Comparison of ENCODE assay signal across 4 cellular contexts in the genomic region with DNA sequence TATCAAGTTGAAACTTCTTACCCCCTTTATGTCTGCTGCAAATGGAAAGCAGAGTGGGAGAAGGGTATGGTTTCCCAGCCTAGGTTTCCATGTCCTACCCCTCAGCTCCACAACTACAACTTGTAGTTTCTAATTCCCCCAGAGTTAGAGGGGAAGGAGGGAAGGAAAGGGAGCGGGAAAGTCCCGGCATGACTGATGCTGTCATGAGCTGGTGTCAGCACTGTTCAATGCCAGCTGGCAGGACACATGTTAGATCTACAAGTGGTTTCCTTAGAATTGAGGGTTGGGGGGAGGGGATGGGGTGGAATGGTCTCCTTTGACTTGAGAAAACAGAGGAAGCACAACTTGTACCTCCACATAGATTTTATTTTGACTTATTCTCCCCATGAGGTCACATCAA.
"Had no signal": no experiment of that assay in that cellular context is flagged by ENCODE, and none has a peak within 500 bp of the region (broad histone marks: within the 10 kb centered on the region; RNA-seq: fewer than 3 reads in every experiment).

No MANE protein-coding gene starts in this region.

- DNase-seq: H9, HCEC 1CT, IMR-90 had no signal

- ATAC-seq: GM23338 had no signal

- H3K4me3 ChIP-seq: GM23338 had no signal
